1 cellular context compared by ENCODE assay signal in genomic region chr2:21910832-21911507, GRCh38.
TF ChIP-seq lines count a peak whose summit lies in the region.

No MANE protein-coding gene starts in this region.

TF ChIP-seq in GM23338, 12 proteins besides CTCF, POLR2A, EP300 and RAD21:
- TF ChIP-seq, protein P1, sequence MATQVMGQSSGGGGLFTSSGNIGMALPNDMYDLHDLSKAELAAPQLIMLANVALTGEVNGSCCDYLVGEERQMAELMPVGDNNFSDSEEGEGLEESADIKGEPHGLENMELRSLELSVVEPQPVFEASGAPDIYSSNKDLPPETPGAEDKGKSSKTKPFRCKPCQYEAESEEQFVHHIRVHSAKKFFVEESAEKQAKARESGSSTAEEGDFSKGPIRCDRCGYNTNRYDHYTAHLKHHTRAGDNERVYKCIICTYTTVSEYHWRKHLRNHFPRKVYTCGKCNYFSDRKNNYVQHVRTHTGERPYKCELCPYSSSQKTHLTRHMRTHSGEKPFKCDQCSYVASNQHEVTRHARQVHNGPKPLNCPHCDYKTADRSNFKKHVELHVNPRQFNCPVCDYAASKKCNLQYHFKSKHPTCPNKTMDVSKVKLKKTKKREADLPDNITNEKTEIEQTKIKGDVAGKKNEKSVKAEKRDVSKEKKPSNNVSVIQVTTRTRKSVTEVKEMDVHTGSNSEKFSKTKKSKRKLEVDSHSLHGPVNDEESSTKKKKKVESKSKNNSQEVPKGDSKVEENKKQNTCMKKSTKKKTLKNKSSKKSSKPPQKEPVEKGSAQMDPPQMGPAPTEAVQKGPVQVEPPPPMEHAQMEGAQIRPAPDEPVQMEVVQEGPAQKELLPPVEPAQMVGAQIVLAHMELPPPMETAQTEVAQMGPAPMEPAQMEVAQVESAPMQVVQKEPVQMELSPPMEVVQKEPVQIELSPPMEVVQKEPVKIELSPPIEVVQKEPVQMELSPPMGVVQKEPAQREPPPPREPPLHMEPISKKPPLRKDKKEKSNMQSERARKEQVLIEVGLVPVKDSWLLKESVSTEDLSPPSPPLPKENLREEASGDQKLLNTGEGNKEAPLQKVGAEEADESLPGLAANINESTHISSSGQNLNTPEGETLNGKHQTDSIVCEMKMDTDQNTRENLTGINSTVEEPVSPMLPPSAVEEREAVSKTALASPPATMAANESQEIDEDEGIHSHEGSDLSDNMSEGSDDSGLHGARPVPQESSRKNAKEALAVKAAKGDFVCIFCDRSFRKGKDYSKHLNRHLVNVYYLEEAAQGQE (IDR thresholded peaks at IDR 0.05; ENCODE audit: unreplicated experiment), result no peak
- TF ChIP-seq ZNF462 (CRISPR knock-in tag; IDR thresholded peaks at IDR 0.05) (no peak), ZNF331 (CRISPR knock-in tag; IDR thresholded peaks at IDR 0.05; ENCODE audit: low read depth) (no peak), CREB1 (CRISPR knock-in tag; IDR thresholded peaks at IDR 0.05; ENCODE audit: low read depth) (no peak), STAT1 (IDR thresholded peaks at IDR 0.05; ENCODE audit: unreplicated experiment) (no peak)
